Comparison of ENCODE assay signal across 14 cellular contexts in the genomic region with DNA sequence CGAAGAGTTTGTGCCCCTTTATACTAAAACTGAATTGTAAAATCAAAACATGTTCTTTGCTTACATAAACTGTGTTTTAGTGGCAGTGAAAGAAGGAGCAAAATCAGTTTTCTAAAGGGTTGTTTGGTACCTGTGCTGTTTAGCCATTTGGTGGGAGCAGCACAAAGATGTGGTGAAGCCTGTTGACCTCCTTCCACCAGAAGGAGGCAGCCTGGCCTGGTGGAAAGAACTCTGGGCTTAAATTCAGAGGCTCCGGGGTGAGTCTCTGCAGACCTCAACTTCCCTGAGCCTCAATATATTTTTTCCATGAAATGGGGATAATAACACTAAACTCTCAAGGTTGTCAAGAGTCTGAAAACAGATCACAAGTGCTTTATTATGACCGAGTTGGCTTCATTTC.
DNase-seq lines count a peak whose midpoint lies in the region; ATAC-seq, FAIRE-seq and TF ChIP-seq lines count a peak whose summit lies in the region.
"Had no signal": no experiment of that assay in that cellular context is flagged by ENCODE, and none has a peak within 500 bp of the region (broad histone marks: within the 10 kb centered on the region; RNA-seq: fewer than 3 reads in every experiment).

No MANE protein-coding gene starts in this region.

- no peaks in the 10 kb centered on the region for H3K9me2 ChIP-seq in PC-3 (replicated peaks; ENCODE audit: low read length)

- CTCF ChIA-PET in activated CD4-positive, alpha-beta T cell treated with anti-CD3 and anti-CD28 coated beads for 36 hours (lab: Charles Lee) = interaction anchor here (0.6 to 0.7 kb wide), 2 partner anchors 142 to 854 kb away, joined by 3 read pairs; no protein-coding TSS in a partner anchor
- CTCF ChIA-PET in PC-3 (lab: Charles Lee) = no interaction called here
- CTCF ChIA-PET in GM12878 (lab: Yijun Ruan, JAX) = interaction anchor here (0.7 to 2.5 kb wide), 27 partner anchors 8 to 1966 kb away, joined by 3 to 19 read pairs (median 5); no protein-coding TSS in a partner anchor
- CTCF ChIA-PET in GM10248 (lab: Yijun Ruan, JAX) = no interaction called here

- BruUV-seq in PC-3 (replicated peaks; lab: Mats Ljungman, UMichigan) = no TSS peak
- no TSS peak for BruUV-seq in GM12878 (replicated peaks; lab: Mats Ljungman, UMichigan)

- TF ChIP-seq EP300 in GM12878 (IDR thresholded peaks at IDR 0.05; ENCODE audit: borderline replicate concordance in 1 of 2, control insufficient read depth in 1 of 2, low read depth in 2 of 2, low read length in 2 of 2) = no peak

- H3K4me1 Mint-ChIP-seq in activated CD4-positive, alpha-beta T cell treated with anti-CD3 and anti-CD28 coated beads for 36 hours = peaks cover 6% of the 10 kb centered on the region

- H3K36me3 ChIP-seq in PC-3 (ENCODE audit: low read depth, low read length) (no peaks in the 10 kb centered on the region), GM12878 (ENCODE audit: control insufficient read depth in 2 of 2, insufficient read depth in 2 of 2, low read length in 1 of 2) (no peaks in the 10 kb centered on the region)
- H3K36me3 ChIP-seq: left ventricle myocardium inferior, ovary had no signal

- POLR2A ChIA-PET in activated CD4-positive, alpha-beta T cell treated with anti-CD3 and anti-CD28 coated beads for 36 hours (lab: Charles Lee) = no interaction called here
- POLR2A ChIA-PET in PC-3 (lab: Charles Lee; ENCODE audit: unreplicated experiment) = no interaction called here
- POLR2A ChIA-PET in GM12878 (lab: Charles Lee) = no interaction called here
- POLR2A ChIA-PET in GM10248 (lab: Yijun Ruan, JAX) = no interaction called here

- no peaks in the 10 kb centered on the region for H3K36me3 Mint-ChIP-seq in activated CD4-positive, alpha-beta T cell treated with anti-CD3 and anti-CD28 coated beads for 36 hours (ENCODE audit: low read depth)

- SMC1A ChIA-PET in GM12878 (lab: Charles Lee; ENCODE audit: uncharacterized antibody, unreplicated experiment) = interaction anchor here (0.7 to 11.9 kb wide), 17 partner anchors 10 to 1967 kb away, joined by 3 to 133 read pairs (median 5); no protein-coding TSS in a partner anchor

- H4K20me1 ChIP-seq in PC-3 (ENCODE audit: low read length) (no peaks in the 10 kb centered on the region), GM12878 (ENCODE audit: control insufficient read depth, insufficient read depth) (no peaks in the 10 kb centered on the region)

- 14% methylated on average over 3 of the region's 3 CpGs for WGBS in GM12878 (ENCODE audit: insufficient coverage, insufficient replicate concordance, low lambda C conversion rate, missing lambda C conversion rate)

- H3K27me3 ChIP-seq in PC-3 (ENCODE audit: low read length) = peaks cover 97% of the 10 kb centered on the region
- H3K27me3 ChIP-seq in GM12878 (replicated peaks in 1 of 2; ENCODE audit: control insufficient read depth in 2 of 2, insufficient read depth in 2 of 2, low read length in 1 of 2) = no peaks in the 10 kb centered on the region
- H3K27me3 ChIP-seq: ovary had no signal

- H3K4me3 Mint-ChIP-seq in activated CD4-positive, alpha-beta T cell treated with anti-CD3 and anti-CD28 coated beads for 36 hours = no peak overlapping the region

- H3K4me1 ChIP-seq in PC-3 (ENCODE audit: insufficient read depth, low read length) = no peaks in the 10 kb centered on the region
- no peaks in the 10 kb centered on the region for H3K4me1 ChIP-seq in GM12878 (ENCODE audit: control insufficient read depth, insufficient read depth, low read length)
- H3K4me1 ChIP-seq: A549, left ventricle myocardium inferior had no signal

- peak; percentile 55 for DNase-seq in activated CD4-positive, alpha-beta T cell treated with anti-CD3 and anti-CD28 coated beads for 36 hours
- DNase-seq in activated CD4-positive, alpha-beta T cell treated with anti-CD3 and anti-CD28 coated beads for 1 hour = no peak
- no peak for DNase-seq in PC-3
- no peak for DNase-seq in GM12878 (ENCODE audit: low read depth, low spot score)
- peak; percentile 25 to 28 for DNase-seq in stimulated activated CD4-positive, alpha-beta T cell treated with anti-CD3 and anti-CD28 coated beads, Interleukin-2, amount 100 ng/mL, for 24 hours
- no peak for DNase-seq in GM10248 (ENCODE audit: extremely low spot score)
- DNase-seq in COR-L47 (lab: John Stamatoyannopoulos, UW) = no peak
- DNase-seq in RCC 7860 (ENCODE audit: low spot score) = no peak
- DNase-seq: EL, left ventricle myocardium inferior, ovary had no signal

- no peak overlapping the region for H3K9ac ChIP-seq in PC-3 (ENCODE audit: low read length)
- no peak overlapping the region for H3K9ac ChIP-seq in GM12878 (ENCODE audit: control insufficient read depth, insufficient read depth, low read length)

- no peak overlapping the region for H2AFZ ChIP-seq in PC-3 (ENCODE audit: low read length)
- H2AFZ ChIP-seq in GM12878 (ENCODE audit: control insufficient read depth, low read depth, low read length) = no peak overlapping the region

- intact Hi-C loops in activated CD4-positive, alpha-beta T cell treated with anti-CD3 and anti-CD28 coated beads for 36 hours (cut with DNase I, micrococcal nuclease) = loop anchor here in 1 of 2 experiments (10.0 kb wide), 1 partner anchor 1965 kb away; no protein-coding TSS in a partner anchor
- intact Hi-C loops in PC-3 (cut with micrococcal nuclease) (loop anchor here (5.0 kb wide), 2 partner anchors 57 to 108 kb away; no protein-coding TSS in a partner anchor), GM12878 (cut with micrococcal nuclease; ENCODE audit: unreplicated experiment) (loop anchor here (10.0 kb wide), 2 partner anchors 115 to 325 kb away; no protein-coding TSS in a partner anchor)

- no peak for FAIRE-seq in GM12878 (lab: Jason Lieb, UNC)
- no peak for FAIRE-seq in RCC 7860 (lab: Jason Lieb, UNC)
- FAIRE-seq: A549, H54, K562 had no signal

- H3K9me3 ChIP-seq in PC-3 (ENCODE audit: low read length) (no peaks in the 10 kb centered on the region), GM12878 (replicated peaks; ENCODE audit: control insufficient read depth, insufficient read depth, low read length) (no peaks in the 10 kb centered on the region)
- H3K9me3 ChIP-seq: A549, left ventricle myocardium inferior, ovary had no signal

- H3F3A ChIP-seq in PC-3 (ENCODE audit: low read length, unreplicated experiment) = no peaks in the 10 kb centered on the region

- TF ChIP-seq CTCF in PC-3 (conservative IDR thresholded peaks at IDR 0.05; ENCODE audit: low read depth, low read length) (peak; percentile 47), GM12878 (IDR thresholded peaks at IDR 0.05 in 2 of 3, conservative IDR thresholded peaks at IDR 0.05 in 1 of 3; ENCODE audit: control insufficient read depth in 2 of 3, extremely low read depth in 1 of 3, insufficient read depth in 1 of 3, low read depth in 3 of 3, low read length in 3 of 3) (peak; percentile 17 to 49 (median 39); a peak in 5 of 6 replicates), GM10248 (IDR thresholded peaks at IDR 0.05; ENCODE audit: control extremely low read depth, extremely low read depth, low read depth, missing control alignments) (no peak)

- H3K4me2 ChIP-seq in PC-3 (ENCODE audit: low read length) (no peak overlapping the region), GM12878 (ENCODE audit: control insufficient read depth, insufficient read depth) (no peak overlapping the region)
- H3K4me2 ChIP-seq: A549 had no signal

- H3K9me3 Mint-ChIP-seq in activated CD4-positive, alpha-beta T cell treated with anti-CD3 and anti-CD28 coated beads for 36 hours (ENCODE audit: low read depth) = no peaks in the 10 kb centered on the region

- no peak overlapping the region for H3K27ac Mint-ChIP-seq in activated CD4-positive, alpha-beta T cell treated with anti-CD3 and anti-CD28 coated beads for 36 hours

- H3K27ac ChIP-seq in PC-3 (ENCODE audit: low read length) = no peak overlapping the region
- H3K27ac ChIP-seq in GM12878 (ENCODE audit: control insufficient read depth, insufficient read depth) = no peak overlapping the region
- H3K27ac ChIP-seq: A549, left ventricle myocardium inferior, ovary had no signal

- peaks cover 2% of the 10 kb centered on the region for H3K27me3 Mint-ChIP-seq in activated CD4-positive, alpha-beta T cell treated with anti-CD3 and anti-CD28 coated beads for 36 hours

- RAD21 ChIA-PET in GM12878 (lab: Charles Lee; ENCODE audit: unreplicated experiment) = interaction anchor here (0.6 to 11.2 kb wide), 15 partner anchors 18 to 1967 kb away, joined by 3 to 214 read pairs (median 4); no protein-coding TSS in a partner anchor

- no peak for ATAC-seq in activated CD4-positive, alpha-beta T cell treated with anti-CD3 and anti-CD28 coated beads for 36 hours
- ATAC-seq in PC-3 (no peak; the same call in 1 of the 2 replicates), GM12878 (peak; percentile 55)
- ATAC-seq: A549, K562 had no signal

- in situ Hi-C loops in GM12878 (cut with MboI) = no loop called here

- TF ChIP-seq RAD21 in GM12878 (IDR thresholded peaks at IDR 0.05; ENCODE audit: insufficient read depth, low read depth, low read length) = peak; percentile 78

- H3K4me3 ChIP-seq in PC-3 (ENCODE audit: low read length) = no peak overlapping the region
- H3K4me3 ChIP-seq in GM12878 = no peak overlapping the region
- H3K4me3 ChIP-seq: A549, K562, left ventricle myocardium inferior, ovary had no signal

- H3K79me2 ChIP-seq in PC-3 (ENCODE audit: low read length) (no peaks in the 10 kb centered on the region), GM12878 (ENCODE audit: control insufficient read depth, insufficient read depth, low read length) (no peaks in the 10 kb centered on the region)

- no peak for TF ChIP-seq POLR2A in GM12878 (IDR thresholded peaks at IDR 0.05; ENCODE audit: low read depth, low read length)

TF ChIP-seq in GM12878, 131 proteins besides CTCF, POLR2A, EP300 and RAD21 (continues in another document):
- TF ChIP-seq, protein P1, sequence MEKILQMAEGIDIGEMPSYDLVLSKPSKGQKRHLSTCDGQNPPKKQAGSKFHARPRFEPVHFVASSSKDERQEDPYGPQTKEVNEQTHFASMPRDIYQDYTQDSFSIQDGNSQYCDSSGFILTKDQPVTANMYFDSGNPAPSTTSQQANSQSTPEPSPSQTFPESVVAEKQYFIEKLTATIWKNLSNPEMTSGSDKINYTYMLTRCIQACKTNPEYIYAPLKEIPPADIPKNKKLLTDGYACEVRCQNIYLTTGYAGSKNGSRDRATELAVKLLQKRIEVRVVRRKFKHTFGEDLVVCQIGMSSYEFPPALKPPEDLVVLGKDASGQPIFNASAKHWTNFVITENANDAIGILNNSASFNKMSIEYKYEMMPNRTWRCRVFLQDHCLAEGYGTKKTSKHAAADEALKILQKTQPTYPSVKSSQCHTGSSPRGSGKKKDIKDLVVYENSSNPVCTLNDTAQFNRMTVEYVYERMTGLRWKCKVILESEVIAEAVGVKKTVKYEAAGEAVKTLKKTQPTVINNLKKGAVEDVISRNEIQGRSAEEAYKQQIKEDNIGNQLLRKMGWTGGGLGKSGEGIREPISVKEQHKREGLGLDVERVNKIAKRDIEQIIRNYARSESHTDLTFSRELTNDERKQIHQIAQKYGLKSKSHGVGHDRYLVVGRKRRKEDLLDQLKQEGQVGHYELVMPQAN (conservative IDR thresholded peaks at IDR 0.05) = no peak
- no peak for TF ChIP-seq ATF7 (IDR thresholded peaks at IDR 0.05; ENCODE audit: low read depth)
- TF ChIP-seq SIX5 (IDR thresholded peaks at IDR 0.05; ENCODE audit: low read depth, low read length, severe bottlenecking) = no peak
- TF ChIP-seq TCF7 (IDR thresholded peaks at IDR 0.05; ENCODE audit: borderline replicate concordance) = no peak
- no peak for TF ChIP-seq CREB1 (IDR thresholded peaks at IDR 0.05; ENCODE audit: low read depth)

Comparison
In these comparisons a context has a peak if more than half of its experiments do, and no peak if none do; other contexts are left out.
1. DNase-seq: peak in activated CD4-positive, alpha-beta T cell treated with anti-CD3 and anti-CD28 coated beads for 36 hours (single experiment) and stimulated activated CD4-positive, alpha-beta T cell treated with anti-CD3 and anti-CD28 coated beads, Interleukin-2, amount 100 ng/mL, for 24 hours (2 of 2); none in activated CD4-positive, alpha-beta T cell treated with anti-CD3 and anti-CD28 coated beads for 1 hour (single experiment), PC-3 (single experiment), GM12878 (single experiment), GM10248 (single experiment), COR-L47 (single experiment) and RCC 7860 (single experiment).
2. CTCF ChIA-PET loops: an anchor here in activated CD4-positive, alpha-beta T cell treated with anti-CD3 and anti-CD28 coated beads for 36 hours (0.6 to 0.7 kb wide) and GM12878 (0.7 to 2.5 kb wide); none called in PC-3 and GM10248.